In the genomic region with DNA sequence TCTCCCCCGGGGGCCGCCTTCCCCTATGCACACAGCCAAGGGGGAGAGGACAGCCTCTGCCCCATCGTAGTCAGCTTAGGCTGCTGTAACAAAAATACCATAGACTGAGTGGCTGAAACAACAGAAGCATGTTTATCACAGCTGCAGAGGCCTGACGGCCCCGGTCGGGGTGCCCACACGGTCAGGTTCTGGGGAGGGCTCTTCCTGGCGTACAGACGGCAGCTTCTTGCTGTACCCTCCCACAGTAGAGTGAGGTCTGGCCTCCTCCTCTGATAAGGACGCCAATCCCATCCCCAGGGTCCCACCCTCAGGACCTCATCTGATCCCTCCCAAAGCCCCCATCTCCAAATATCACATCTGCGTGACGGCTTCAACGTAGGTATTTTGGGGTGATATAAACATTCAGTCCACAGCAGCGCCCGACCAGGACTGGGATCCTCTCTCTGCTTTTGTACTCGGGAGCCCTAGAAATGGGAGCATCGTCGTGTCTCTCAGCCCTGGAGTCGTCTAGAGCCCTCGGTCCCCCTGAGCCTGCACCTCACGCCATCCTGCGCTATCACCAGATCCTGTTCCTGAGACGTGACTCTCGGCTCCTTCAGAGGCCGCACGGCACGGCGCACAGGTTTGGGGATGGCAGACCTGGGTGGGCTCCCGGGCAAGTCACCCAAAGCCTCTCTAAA, we compare ENCODE assay signal across 20 cellular contexts.
"Had no signal": no experiment of that assay in that cellular context is flagged by ENCODE, and none has a peak within 500 bp of the region (broad histone marks: within the 10 kb centered on the region; RNA-seq: fewer than 3 reads in every experiment).

No MANE protein-coding gene starts in this region.

- H3K27ac ChIP-seq: body of pancreas, parathyroid adenoma, SK-N-MC, WERI-Rb-1 had no signal

- H3K4me1 ChIP-seq: parathyroid adenoma had no signal

- H3K4me3 ChIP-seq: body of pancreas, SK-N-MC had no signal

- H3K79me2 ChIP-seq: parathyroid adenoma had no signal

- DNase-seq: activated CD4-positive, alpha-beta T cell treated with anti-CD3 and anti-CD28 coated beads for 1 hour; activated CD8-positive, alpha-beta memory T cell treated with anti-CD3 and anti-CD28 coated beads for 24 hours; activated CD8-positive, alpha-beta memory T cell treated with anti-CD3 and anti-CD28 coated beads, Interleukin-2, amount 50 U/mL, for 48 hours; activated gamma-delta T cell treated with Interleukin-2 at 50 U/mL for 16 hours; activated T-cell treated with anti-CD3 and anti-CD28 coated beads, Interleukin-2, amount 50 U/mL, for 48 hours; amygdala; central memory CD4-positive, alpha-beta T cell; cortex of kidney; erythroblast; foreskin melanocyte; left ventricle myocardium superior; mesenchymal stem cell; naive thymus-derived CD4-positive, alpha-beta T cell; trophoblast cell; WERI-Rb-1 had no signal

- H3K27me3 ChIP-seq: body of pancreas had no signal

- H3K4me3 Mint-ChIP-seq: naive thymus-derived CD4-positive, alpha-beta T cell; stimulated activated naive CD8-positive, alpha-beta T cell treated with anti-CD3 and anti-CD28 coated beads, Interleukin-15, Interleukin-2, amounts not matched to agents 100 ng/mL and 50 ng/mL, for 24 hours had no signal

- H3K9me3 ChIP-seq: body of pancreas had no signal

- H3K27ac Mint-ChIP-seq: activated naive CD4-positive, alpha-beta T cell treated with anti-CD3 and anti-CD28 coated beads, Interleukin-2, amount 50 U/mL, for 72 hours; stimulated activated naive CD8-positive, alpha-beta T cell treated with anti-CD3 and anti-CD28 coated beads, Interleukin-15, Interleukin-2, amounts not matched to agents 100 ng/mL and 50 ng/mL, for 24 hours had no signal

- ATAC-seq: activated naive CD4-positive, alpha-beta T cell treated with anti-CD3 and anti-CD28 coated beads, Interleukin-2, amount 50 U/mL, for 72 hours; body of pancreas; left ventricle myocardium superior; naive thymus-derived CD4-positive, alpha-beta T cell had no signal

- H3K27me3 Mint-ChIP-seq: naive thymus-derived CD4-positive, alpha-beta T cell; stimulated activated naive CD8-positive, alpha-beta T cell treated with anti-CD3 and anti-CD28 coated beads, Interleukin-15, Interleukin-2, amounts not matched to agents 100 ng/mL and 50 ng/mL, for 24 hours had no signal

- H3K36me3 Mint-ChIP-seq: activated naive CD4-positive, alpha-beta T cell treated with anti-CD3 and anti-CD28 coated beads, Interleukin-2, amount 50 U/mL, for 72 hours had no signal

- H2AFZ ChIP-seq: parathyroid adenoma had no signal

- H3K36me3 ChIP-seq: WERI-Rb-1 had no signal

- H3K9me3 Mint-ChIP-seq: activated naive CD4-positive, alpha-beta T cell treated with anti-CD3 and anti-CD28 coated beads, Interleukin-2, amount 50 U/mL, for 72 hours; naive thymus-derived CD4-positive, alpha-beta T cell; stimulated activated naive CD8-positive, alpha-beta T cell treated with anti-CD3 and anti-CD28 coated beads, Interleukin-15, Interleukin-2, amounts not matched to agents 100 ng/mL and 50 ng/mL, for 24 hours had no signal
